ENCODE assay signal across 8 cellular contexts in the genomic region with DNA sequence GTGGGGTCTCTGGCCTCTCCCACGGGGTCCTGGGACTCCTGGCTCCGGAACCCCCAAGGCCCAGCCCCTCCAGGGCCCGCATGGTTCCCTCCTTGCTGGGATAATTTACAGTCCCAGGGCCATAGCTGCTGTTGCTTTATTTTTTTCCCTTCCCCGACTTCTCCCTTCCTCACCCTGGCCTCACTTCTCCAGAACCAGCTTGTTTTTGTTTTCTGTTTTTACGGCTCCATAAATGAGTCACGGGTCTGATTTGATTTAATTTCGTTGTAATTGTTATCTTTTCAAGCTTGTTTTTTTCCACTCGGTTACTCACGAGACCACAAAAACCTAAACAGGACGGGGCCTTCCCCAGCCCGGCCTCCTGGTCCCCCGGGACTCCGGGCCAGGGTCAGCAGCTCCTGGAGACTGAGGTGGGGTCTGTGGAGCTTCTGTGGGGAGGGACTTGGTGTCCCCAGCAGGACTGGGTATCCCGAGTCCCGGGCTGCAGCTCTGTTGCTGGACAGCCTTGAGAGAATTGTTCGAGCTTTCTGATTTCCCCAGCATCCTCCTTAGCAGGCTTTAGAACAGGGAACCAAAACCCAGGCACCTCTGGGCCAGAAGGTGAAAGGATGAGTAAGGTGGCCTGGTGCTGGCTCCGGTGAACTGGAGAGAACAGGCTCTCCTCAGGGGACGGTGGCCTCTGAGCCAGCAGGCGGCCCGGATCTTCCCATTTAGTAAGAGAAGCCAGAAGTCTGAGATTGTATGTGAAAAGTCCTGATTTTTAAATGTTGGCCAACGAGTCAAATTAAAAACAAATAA.
DNase-seq lines count a peak whose midpoint lies in the region; ATAC-seq and TF ChIP-seq lines count a peak whose summit lies in the region.

No MANE protein-coding gene starts in this region.

- H3K79me2 ChIP-seq in OCI-LY1 (ENCODE audit: insufficient read depth, low read length), result no peaks in the 10 kb centered on the region

- H3K27ac ChIP-seq in OCI-LY1 (ENCODE audit: low read depth, low read length, poor library complexity, severe bottlenecking), result peak overlapping the region; percentile 20

- no peaks in the 10 kb centered on the region for H3K27me3 ChIP-seq in OCI-LY1 (ENCODE audit: insufficient read depth, low read length)

- H4K20me1 ChIP-seq in OCI-LY1 (ENCODE audit: insufficient read depth, low read length), result no peaks in the 10 kb centered on the region

- TF ChIP-seq CTCF in OCI-LY1 (IDR thresholded peaks at IDR 0.05; ENCODE audit: low read length), result no peak

- H2AFZ ChIP-seq in OCI-LY1 (ENCODE audit: low read length), result no peak overlapping the region

- no peak overlapping the region for H3K4me3 ChIP-seq in OCI-LY1 (ENCODE audit: low read depth, low read length, poor library complexity, severe bottlenecking)

- H3K4me1 ChIP-seq in OCI-LY1 (ENCODE audit: insufficient read depth, low read length, severe bottlenecking), result peaks cover 22% of the 10 kb centered on the region

- no peak overlapping the region for H3K9ac ChIP-seq in OCI-LY1 (ENCODE audit: low read length)

- DNase-seq in activated CD4-positive, alpha-beta T cell treated with anti-CD3 and anti-CD28 coated beads for 48 hours, result peak; percentile 27
- no peak for DNase-seq in activated CD4-positive, alpha-beta T cell treated with anti-CD3 and anti-CD28 coated beads for 4 hours
- DNase-seq in epidermal melanocyte (ENCODE audit: insufficient read length, low spot score) (peak; percentile 51), retina (peak; percentile 51), NCI-H524 treated with DMSO at 0.1 percent for 48 hours (lab: John Stamatoyannopoulos, UW) (no peak), left lobe of liver (ENCODE audit: low spot score) (no peak)

- ATAC-seq in GM18520 (IDR thresholded peaks at IDR 0.05; ENCODE audit: unreplicated experiment) (no peak), left lobe of liver (no peak)

- peak overlapping the region; percentile 12; the same call in 1 of the 2 replicates for H3K4me2 ChIP-seq in OCI-LY1 (ENCODE audit: low read length)

- no peaks in the 10 kb centered on the region for H3K9me2 ChIP-seq in OCI-LY1 (ENCODE audit: low read depth, low read length)

- H3F3A ChIP-seq in OCI-LY1 (ENCODE audit: insufficient read depth, low read length), result no peaks in the 10 kb centered on the region

- no peaks in the 10 kb centered on the region for H3K9me3 ChIP-seq in OCI-LY1 (ENCODE audit: low read length)

- H3K36me3 ChIP-seq in OCI-LY1 (ENCODE audit: insufficient read depth, low read length), result no peaks in the 10 kb centered on the region

Comparison
In these comparisons a context has a peak if more than half of its experiments do, and no peak if none do; other contexts are left out.
1. DNase-seq: peak in activated CD4-positive, alpha-beta T cell treated with anti-CD3 and anti-CD28 coated beads for 48 hours (single experiment), epidermal melanocyte (single experiment) and retina (single experiment); none in activated CD4-positive, alpha-beta T cell treated with anti-CD3 and anti-CD28 coated beads for 4 hours (0 of 2), NCI-H524 treated with DMSO at 0.1 percent for 48 hours (single experiment) and left lobe of liver (single experiment).